9 cellular contexts compared by ENCODE assay signal in genomic region chr7:28853834-28854749, GRCh38.
DNase-seq lines count a peak whose midpoint lies in the region; ATAC-seq, FAIRE-seq and TF ChIP-seq lines count a peak whose summit lies in the region.
"Had no signal": no experiment of that assay in that cellular context is flagged by ENCODE, and none has a peak within 500 bp of the region (broad histone marks: within the 10 kb centered on the region; RNA-seq: fewer than 3 reads in every experiment).

No MANE protein-coding gene starts in this region.

- peak overlapping the region in 1 of 2 donors; percentile 61 for H3K9ac ChIP-seq in kidney (ENCODE audit: low read length in 2 of 2)

- H3K4me1 ChIP-seq in kidney (ENCODE audit: control insufficient read depth in 1 of 2, insufficient read depth in 1 of 2, low read depth in 1 of 2, low read length in 2 of 2) = peaks cover 0 to 4% of the 10 kb centered on the region in 2 donors

- intact Hi-C loops in kidney (cut with DNase I) = loop anchor here (10.0 kb wide), 1 partner anchor 459 kb away; no protein-coding TSS in a partner anchor

- no peak for FAIRE-seq in kidney (lab: Jason Lieb, UNC)
- FAIRE-seq: G401.6 had no signal

- DNase-seq in SIG-M5 treated with dmso at 0.1 percent for 504 hours (lab: John Stamatoyannopoulos, UW; ENCODE audit: unreplicated experiment) (peak; percentile 15), SIG-M5 (lab: John Stamatoyannopoulos, UW) (no peak), NCI-H2081 treated with DMSO at 0.1 percent for 48 hours (lab: John Stamatoyannopoulos, UW) (peak; percentile 61), WERI-Rb-1 (peak; percentile 77), caudate nucleus (lab: John Stamatoyannopoulos, UW) (peak in 60 of 61 donors; percentile 10 to 85 (median 65)), kidney (peak; percentile 91)
- DNase-seq in stimulated activated CD4-positive, alpha-beta T cell treated with anti-CD3 and anti-CD28 coated beads, Interleukin-15, amount 100 ng/mL, for 1 hour (ENCODE audit: low read depth in 1 of 2, low spot score in 1 of 2) = peak; percentile 5 to 59

- peak; percentile 92 for TF ChIP-seq CTCF in WERI-Rb-1 (IDR thresholded peaks at IDR 0.05; ENCODE audit: low read depth, low read length)
- TF ChIP-seq CTCF in kidney (IDR thresholded peaks at IDR 0.05; ENCODE audit: borderline replicate concordance, extremely low read depth, insufficient read depth) = peak; percentile 84

- H3K4me3 ChIP-seq in WERI-Rb-1 (ENCODE audit: low read depth, low read length) (peak overlapping the region; percentile 35), kidney (ENCODE audit: low read length in 2 of 2) (peak overlapping the region; percentile 71 to 73)

- H3K27ac ChIP-seq in WERI-Rb-1 (no peak overlapping the region), caudate nucleus (ENCODE audit: low read depth, low read length) (no peak overlapping the region), kidney (ENCODE audit: low read depth in 2 of 2, low read length in 2 of 2) (no peak overlapping the region)

- ATAC-seq in HG02973 (IDR thresholded peaks at IDR 0.05; ENCODE audit: unreplicated experiment) = peak; percentile 98

- H3K9me3 ChIP-seq in WERI-Rb-1 (ENCODE audit: severe bottlenecking) (no peaks in the 10 kb centered on the region), kidney (ENCODE audit: control insufficient read depth in 1 of 2, low read length in 2 of 2) (no peaks in the 10 kb centered on the region)

- H3K36me3 ChIP-seq in WERI-Rb-1 (no peaks in the 10 kb centered on the region), kidney (ENCODE audit: control insufficient read depth in 1 of 2, insufficient read depth in 2 of 2, low read length in 2 of 2) (no peaks in the 10 kb centered on the region)

- H3K27me3 ChIP-seq in WERI-Rb-1 (ENCODE audit: insufficient read depth, low read depth, severe bottlenecking) = peaks cover 76% of the 10 kb centered on the region
